1 cellular context compared by ENCODE assay signal in genomic region chr18:11118051-11118450, GRCh38.
TF ChIP-seq lines count a peak whose summit lies in the region.

No MANE protein-coding gene starts in this region.

TF ChIP-seq in HepG2, 621 proteins besides CTCF, POLR2A, EP300 and RAD21 (continued from another document and continues in another):
- TF ChIP-seq KDM3A (CRISPR knock-in tag; IDR thresholded peaks at IDR 0.05; ENCODE audit: low read depth): no peak
- no peak for TF ChIP-seq ZNF720 (CRISPR knock-in tag; IDR thresholded peaks at IDR 0.05)
- 0 out of 2 replicates have a peak, but pooled peaks have one; percentile 25 for TF ChIP-seq NR2C2 (CRISPR knock-in tag; IDR thresholded peaks at IDR 0.05; ENCODE audit: borderline replicate concordance)
- no peak for TF ChIP-seq IKZF5 (CRISPR knock-in tag; IDR thresholded peaks at IDR 0.05)
- TF ChIP-seq ZBTB37 (CRISPR knock-in tag; IDR thresholded peaks at IDR 0.05): no peak
- TF ChIP-seq ZFP91 (CRISPR knock-in tag; IDR thresholded peaks at IDR 0.05; ENCODE audit: borderline replicate concordance): no peak
- TF ChIP-seq ZNF660 (CRISPR knock-in tag; IDR thresholded peaks at IDR 0.05; ENCODE audit: borderline replicate concordance, low read depth): no peak
- TF ChIP-seq CREM (IDR thresholded peaks at IDR 0.05): no peak
- TF ChIP-seq CREM (CRISPR knock-in tag; IDR thresholded peaks at IDR 0.05): no peak
- TF ChIP-seq ZGPAT (CRISPR knock-in tag; IDR thresholded peaks at IDR 0.05): no peak
- no peak for TF ChIP-seq ZNF7 (CRISPR knock-in tag; IDR thresholded peaks at IDR 0.05)
- no peak for TF ChIP-seq ZNF619 (CRISPR knock-in tag; IDR thresholded peaks at IDR 0.05)
- TF ChIP-seq ARID4A (CRISPR knock-in tag; IDR thresholded peaks at IDR 0.05; ENCODE audit: borderline replicate concordance): no peak
- TF ChIP-seq ZBTB7B (CRISPR knock-in tag; IDR thresholded peaks at IDR 0.05): peak; percentile 66; the same call in 1 of the 2 replicates
- no peak for TF ChIP-seq MTA3 (CRISPR knock-in tag; IDR thresholded peaks at IDR 0.05)
- no peak for TF ChIP-seq FOXO4 (CRISPR knock-in tag; conservative IDR thresholded peaks at IDR 0.05)
- TF ChIP-seq ZNF687 (CRISPR knock-in tag; IDR thresholded peaks at IDR 0.05): no peak; the same call in 1 of the 2 replicates
- TF ChIP-seq ESRRA (CRISPR knock-in tag; IDR thresholded peaks at IDR 0.05; ENCODE audit: low read depth): no peak
- TF ChIP-seq MXD4 (CRISPR knock-in tag; IDR thresholded peaks at IDR 0.05): no peak
- TF ChIP-seq ZNF569 (CRISPR knock-in tag; IDR thresholded peaks at IDR 0.05; ENCODE audit: borderline replicate concordance): no peak
- TF ChIP-seq ZBTB42 (CRISPR knock-in tag; IDR thresholded peaks at IDR 0.05): no peak
- peak; percentile 64 for TF ChIP-seq ISL2 (CRISPR knock-in tag; IDR thresholded peaks at IDR 0.05)
- no peak for TF ChIP-seq SP2 (CRISPR knock-in tag; IDR thresholded peaks at IDR 0.05)
- TF ChIP-seq ZNF263 (CRISPR knock-in tag; IDR thresholded peaks at IDR 0.05): no peak
- TF ChIP-seq SPEN (CRISPR knock-in tag; IDR thresholded peaks at IDR 0.05; ENCODE audit: low read depth): no peak
- no peak for TF ChIP-seq XBP1 (CRISPR knock-in tag; IDR thresholded peaks at IDR 0.05)
- no peak for TF ChIP-seq ZNF367 (CRISPR knock-in tag; IDR thresholded peaks at IDR 0.05; ENCODE audit: borderline replicate concordance)
- TF ChIP-seq HOXA9 (CRISPR knock-in tag; IDR thresholded peaks at IDR 0.05; ENCODE audit: borderline replicate concordance): no peak
- TF ChIP-seq TCF7 (IDR thresholded peaks at IDR 0.05; ENCODE audit: low read depth): no peak
- no peak for TF ChIP-seq HNRNPUL1 (IDR thresholded peaks at IDR 0.05; ENCODE audit: low read depth, low read length)
- TF ChIP-seq ELK4 (CRISPR knock-in tag; IDR thresholded peaks at IDR 0.05; ENCODE audit: borderline replicate concordance): no peak
- no peak for TF ChIP-seq CBX5 (CRISPR knock-in tag; IDR thresholded peaks at IDR 0.05; ENCODE audit: borderline replicate concordance)
- TF ChIP-seq THAP7 (CRISPR knock-in tag; IDR thresholded peaks at IDR 0.05): no peak
- peak; percentile 34; the same call in 1 of the 2 replicates for TF ChIP-seq ZNF788 (CRISPR knock-in tag; IDR thresholded peaks at IDR 0.05; ENCODE audit: borderline replicate concordance)
- TF ChIP-seq NPAS2 (CRISPR knock-in tag; IDR thresholded peaks at IDR 0.05; ENCODE audit: borderline replicate concordance): no peak
- no peak for TF ChIP-seq REST (IDR thresholded peaks at IDR 0.05; ENCODE audit: borderline replicate concordance in 1 of 2, low read depth in 1 of 2, low read length in 2 of 2)
